Comparison of ENCODE assay signal across 27 cellular contexts in genomic region chr10:67971311-67971710, GRCh38.
"Had no signal": no experiment of that assay in that cellular context is flagged by ENCODE, and none has a peak within 500 bp of the region (broad histone marks: within the 10 kb centered on the region; RNA-seq: fewer than 3 reads in every experiment).

No MANE protein-coding gene starts in this region.

- H3K27ac Mint-ChIP-seq: activated CD8-positive, alpha-beta T cell treated with anti-CD3 and anti-CD28 coated beads for 36 hours; activated T-helper 17 cell treated with anti-CD3 and anti-CD28 coated beads, Interleukin-2, amount 50 U/mL, for 72 hours; dendritic cell treated with granulocyte-macrophage colony-stimulating factor and Interleukin-4, amounts not matched to agents 40 ng/mL and 50 ng/mL, for 4 days; nephron; progenitor cell of endocrine pancreas had no signal

- FAIRE-seq: astrocyte, kidney, TTC549, urothelium cell line had no signal

- H3K4me3 ChIP-seq: gastroesophageal sphincter, right lobe of liver had no signal

- H3K27ac ChIP-seq: brain microvascular endothelial cell, gastroesophageal sphincter, right lobe of liver, transverse colon had no signal

- DNase-seq: activated CD4-positive, alpha-beta T cell treated with anti-CD3 and anti-CD28 coated beads for 1 hour; activated CD4-positive, alpha-beta T cell treated with anti-CD3 and anti-CD28 coated beads, Interleukin-2, amount 50 U/mL, for 1 hour; activated CD8-positive, alpha-beta T cell treated with anti-CD3 and anti-CD28 coated beads for 36 hours; activated gamma-delta T cell treated with Interleukin-2 at 50 U/mL for 16 hours; activated naive CD4-positive, alpha-beta T cell treated with anti-CD3 and anti-CD28 coated beads, Interleukin-2, amount 50 U/mL, for 16 hours; activated T-cell treated with anti-CD3 and anti-CD28 coated beads, Interleukin-2, amount 50 U/mL, for 4 hours; amniotic stem cell; brain microvascular endothelial cell; caudate nucleus; head of caudate nucleus; hippocampal formation; kidney; left colon; mammary epithelial cell; right lobe of liver; stimulated activated CD4-positive, alpha-beta T cell treated with anti-CD3 and anti-CD28 coated beads, Interleukin-2, amount 100 ng/mL, for 48 hours; stimulated activated naive CD4-positive, alpha-beta T cell treated with Interleukin-2 at 50 U/mL for 16 hours; T-helper 9 cell; transverse colon had no signal

- H3K27me3 Mint-ChIP-seq: activated CD8-positive, alpha-beta T cell treated with anti-CD3 and anti-CD28 coated beads for 36 hours; activated T-helper 17 cell treated with anti-CD3 and anti-CD28 coated beads, Interleukin-2, amount 50 U/mL, for 72 hours; dendritic cell treated with granulocyte-macrophage colony-stimulating factor and Interleukin-4, amounts not matched to agents 40 ng/mL and 50 ng/mL, for 4 days; progenitor cell of endocrine pancreas had no signal

- H3K4me1 ChIP-seq: gastroesophageal sphincter, transverse colon had no signal

- H3K27me3 ChIP-seq: brain microvascular endothelial cell, gastroesophageal sphincter, right lobe of liver, transverse colon had no signal

- H3K4me1 Mint-ChIP-seq: nephron had no signal

- H3K4me3 Mint-ChIP-seq: activated CD8-positive, alpha-beta T cell treated with anti-CD3 and anti-CD28 coated beads for 36 hours; activated T-cell treated with anti-CD3 and anti-CD28 coated beads, Interleukin-2, amount 50 U/mL, for 4 hours; activated T-helper 17 cell treated with anti-CD3 and anti-CD28 coated beads, Interleukin-2, amount 50 U/mL, for 72 hours; dendritic cell treated with granulocyte-macrophage colony-stimulating factor and Interleukin-4, amounts not matched to agents 40 ng/mL and 50 ng/mL, for 4 days; nephron had no signal

- H3K9me3 Mint-ChIP-seq: activated T-helper 17 cell treated with anti-CD3 and anti-CD28 coated beads, Interleukin-2, amount 50 U/mL, for 72 hours; dendritic cell treated with granulocyte-macrophage colony-stimulating factor and Interleukin-4, amounts not matched to agents 40 ng/mL and 50 ng/mL, for 4 days had no signal

- ATAC-seq: activated CD8-positive, alpha-beta T cell treated with anti-CD3 and anti-CD28 coated beads for 36 hours; activated T-cell treated with anti-CD3 and anti-CD28 coated beads, Interleukin-2, amount 50 U/mL, for 4 hours; activated T-helper 17 cell treated with anti-CD3 and anti-CD28 coated beads, Interleukin-2, amount 50 U/mL, for 72 hours; gastroesophageal sphincter; left colon; right lobe of liver had no signal
